ENCODE assay signal across 1 cellular context in the genomic region with DNA sequence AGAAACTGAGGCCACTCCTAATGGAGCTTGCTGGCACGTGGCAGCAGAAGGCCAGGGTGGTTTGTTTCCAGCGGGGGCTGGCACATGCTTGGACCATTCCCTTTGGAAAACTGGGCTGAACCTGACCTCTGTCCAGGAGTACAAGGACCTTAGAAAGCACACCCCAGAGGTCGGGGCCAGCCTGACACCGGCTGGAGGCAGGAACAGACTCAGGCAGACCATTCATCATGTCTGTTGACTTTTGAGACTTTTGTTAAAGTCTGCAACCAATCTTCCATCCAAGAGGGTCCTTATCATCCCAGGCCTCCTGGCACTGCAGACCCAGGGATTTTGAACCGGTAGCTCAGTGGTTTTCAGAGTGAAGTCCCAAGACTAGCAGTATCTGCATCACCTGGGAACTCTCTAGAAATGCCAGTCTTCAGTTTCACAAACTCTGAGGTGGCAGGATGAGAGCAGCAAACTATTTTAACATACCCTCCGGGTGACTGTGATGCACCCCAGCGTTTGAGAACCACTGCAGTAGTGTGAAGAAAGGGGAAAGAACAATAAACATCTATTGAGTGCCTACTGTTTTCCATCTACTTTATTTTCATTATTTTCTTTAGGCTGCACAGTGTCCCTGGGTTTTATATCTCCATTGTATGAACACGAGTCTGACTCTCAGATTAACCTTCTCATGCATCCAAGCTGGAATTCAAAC.
TF ChIP-seq lines count a peak whose summit lies in the region.

No MANE protein-coding gene starts in this region.

TF ChIP-seq in A549, 52 proteins besides CTCF, POLR2A, EP300 and RAD21 (continued from another document):
- TF ChIP-seq GATA3 (IDR thresholded peaks at IDR 0.05; ENCODE audit: borderline replicate concordance), result no peak
- TF ChIP-seq TFCP2L1 (CRISPR knock-in tag; IDR thresholded peaks at IDR 0.05), result no peak
- TF ChIP-seq RARB (CRISPR knock-in tag; IDR thresholded peaks at IDR 0.05), result no peak
- TF ChIP-seq CHD2 (IDR thresholded peaks at IDR 0.05; ENCODE audit: low read length, partially characterized antibody), result no peak
- TF ChIP-seq ESRRA (IDR thresholded peaks at IDR 0.05; ENCODE audit: borderline replicate concordance, low read length), result no peak
- no peak for TF ChIP-seq RCOR1 (IDR thresholded peaks at IDR 0.05; ENCODE audit: low read depth, low read length)
- TF ChIP-seq, protein P1, sequence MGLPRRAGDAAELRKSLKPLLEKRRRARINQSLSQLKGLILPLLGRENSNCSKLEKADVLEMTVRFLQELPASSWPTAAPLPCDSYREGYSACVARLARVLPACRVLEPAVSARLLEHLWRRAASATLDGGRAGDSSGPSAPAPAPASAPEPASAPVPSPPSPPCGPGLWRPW (IDR thresholded peaks at IDR 0.05), result no peak
